In the genomic region with DNA sequence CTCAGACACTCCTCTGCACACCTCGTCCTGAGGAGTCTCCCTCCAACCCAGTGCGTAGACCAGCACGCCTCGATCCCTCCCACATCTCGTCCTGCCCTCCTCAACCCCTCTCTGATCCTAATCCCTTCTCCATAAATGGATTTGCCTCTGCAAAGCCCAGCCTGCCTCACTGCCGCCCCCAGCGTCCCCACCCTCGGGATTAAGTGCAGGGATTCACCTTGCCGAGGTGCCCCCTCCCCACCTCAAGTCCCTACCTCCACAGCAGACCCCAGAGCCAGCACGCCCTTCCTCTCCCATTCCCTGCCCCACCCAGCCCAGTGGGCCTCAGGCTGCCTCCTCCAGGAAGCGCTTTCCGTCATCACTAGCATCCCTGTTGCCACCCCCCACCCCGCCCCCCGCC, we compare ENCODE assay signal across 9 cellular contexts. TPM values are rescaled to one million over a fixed set of nuclear protein-coding genes. Genes with fewer than 3 reads are reported as not detected.
DNase-seq lines count a peak whose midpoint lies in the region; ATAC-seq and TF ChIP-seq lines count a peak whose summit lies in the region.
"Had no signal": no experiment of that assay in that cellular context is flagged by ENCODE, and none has a peak within 500 bp of the region (broad histone marks: within the 10 kb centered on the region; RNA-seq: fewer than 3 reads in every experiment).

No MANE protein-coding gene starts in this region.

- H3K27ac ChIP-seq in A673 (ENCODE audit: low read depth, low read length, poor library complexity, severe bottlenecking): peak overlapping the region; percentile 49
- peak overlapping the region; percentile 72 for H3K27ac ChIP-seq in fibroblast of lung (ENCODE audit: insufficient read depth, low read length)

- H3K79me2 ChIP-seq in Loucy (ENCODE audit: insufficient read depth, low read length) (peaks cover 78% of the 10 kb centered on the region), fibroblast of lung (ENCODE audit: control insufficient read depth, insufficient read depth, low read length) (peaks cover 79% of the 10 kb centered on the region)

- POLR2A ChIA-PET in A673 (lab: Charles Lee; ENCODE audit: low non-redundant PET): no interaction called here

- peaks cover 67% of the 10 kb centered on the region for H3K4me1 ChIP-seq in A673 (ENCODE audit: insufficient read depth, low read length, poor library complexity, severe bottlenecking)
- peaks cover 30% of the 10 kb centered on the region for H3K4me1 ChIP-seq in Loucy (ENCODE audit: insufficient read depth, low read length, poor library complexity, severe bottlenecking)
- H3K4me1 ChIP-seq in fibroblast of lung (ENCODE audit: control insufficient read depth, extremely low read depth, insufficient read depth, low read length): peaks cover 42% of the 10 kb centered on the region

- H3K9me3 ChIP-seq in A673 (ENCODE audit: low read depth, low read length, poor library complexity, severe bottlenecking) (no peaks in the 10 kb centered on the region), Loucy (ENCODE audit: insufficient read depth, low read depth, low read length) (no peaks in the 10 kb centered on the region), fibroblast of lung (ENCODE audit: control insufficient read depth, insufficient read depth, low read depth, low read length) (no peaks in the 10 kb centered on the region)
- H3K9me3 ChIP-seq: gastrocnemius medialis had no signal

- TF ChIP-seq CTCF in A673 (conservative IDR thresholded peaks at IDR 0.05; ENCODE audit: low read depth, low read length) (no peak), Loucy (conservative IDR thresholded peaks at IDR 0.05; ENCODE audit: low read length) (no peak), fibroblast of lung (conservative IDR thresholded peaks at IDR 0.05 in 1 of 2, IDR thresholded peaks at IDR 0.05 in 1 of 2; ENCODE audit: low read depth in 1 of 2, low read length in 2 of 2) (no peak)

- H3K9me2 ChIP-seq in Loucy (replicated peaks; ENCODE audit: low read depth, low read length): no peaks in the 10 kb centered on the region

- no peaks in the 10 kb centered on the region for H3F3A ChIP-seq in Loucy (ENCODE audit: low read depth)

- ATAC-seq in sciatic nerve: no peak
- ATAC-seq: gastrocnemius medialis had no signal

- H4K20me1 ChIP-seq in Loucy (ENCODE audit: insufficient read depth, low read length, poor library complexity, severe bottlenecking): peaks cover 62% of the 10 kb centered on the region
- H4K20me1 ChIP-seq in fibroblast of lung (ENCODE audit: control insufficient read depth, extremely low read depth, insufficient read depth, low read length): no peaks in the 10 kb centered on the region

- CTCF ChIA-PET in A673 (lab: Charles Lee): no interaction called here

- no peaks in the 10 kb centered on the region for H3K36me3 ChIP-seq in A673 (ENCODE audit: insufficient read depth, low read length, poor library complexity, severe bottlenecking)
- H3K36me3 ChIP-seq in Loucy (ENCODE audit: insufficient read depth, low read length): no peaks in the 10 kb centered on the region
- H3K36me3 ChIP-seq in fibroblast of lung (ENCODE audit: control insufficient read depth, insufficient read depth, low read length): no peaks in the 10 kb centered on the region
- H3K36me3 ChIP-seq: gastrocnemius medialis had no signal

- BruUV-seq in A673 (replicated peaks; lab: Mats Ljungman, UMichigan): no TSS peak

- H3K4me2 ChIP-seq in Loucy (ENCODE audit: low read depth, low read length, poor library complexity, severe bottlenecking): peak overlapping the region; percentile 81
- peak overlapping the region; percentile 23 for H3K4me2 ChIP-seq in fibroblast of lung (ENCODE audit: extremely low read depth, insufficient read depth, low read length)

- H3K9ac ChIP-seq in Loucy (ENCODE audit: low read depth, low read length, poor library complexity, severe bottlenecking): no peak overlapping the region
- H3K9ac ChIP-seq in fibroblast of lung (ENCODE audit: insufficient read depth, low read length): peak overlapping the region; percentile 46

- H2AFZ ChIP-seq in Loucy (ENCODE audit: low read length) (no peak overlapping the region), fibroblast of lung (ENCODE audit: low read length) (no peak overlapping the region)

- no peak overlapping the region for H3K4me3 ChIP-seq in A673 (ENCODE audit: low read depth, low read length, poor library complexity, severe bottlenecking)
- H3K4me3 ChIP-seq in Loucy (ENCODE audit: low read length, poor library complexity, severe bottlenecking): no peak overlapping the region
- H3K4me3 ChIP-seq in fibroblast of lung (replicated peaks in 1 of 4; ENCODE audit: control extremely low read depth in 1 of 4, insufficient read depth in 1 of 4, low read depth in 3 of 4, low read length in 4 of 4): peak overlapping the region in 1 of 4 experiments; percentile 83
- H3K4me3 ChIP-seq: gastrocnemius medialis had no signal

- H3K27me3 ChIP-seq in A673 (replicated peaks; ENCODE audit: insufficient read depth, low read depth, low read length, poor library complexity): no peaks in the 10 kb centered on the region
- H3K27me3 ChIP-seq in Loucy (ENCODE audit: insufficient read depth, low read length, poor library complexity, severe bottlenecking): no peaks in the 10 kb centered on the region
- no peaks in the 10 kb centered on the region for H3K27me3 ChIP-seq in fibroblast of lung (ENCODE audit: control insufficient read depth, insufficient read depth, low read length)

- DNase-seq in A673 (ENCODE audit: low spot score) (no peak), fibroblast of lung (ENCODE audit: low read depth in 2 of 2) (no peak), SIG-M5 (lab: John Stamatoyannopoulos, UW) (no peak), sciatic nerve (ENCODE audit: low spot score) (no peak), LoVo (ENCODE audit: low spot score) (no peak)
- DNase-seq: DMS79 treated with DMSO at 0.1 percent for 48 hours, gastrocnemius medialis, NCI-H1694 treated with DMSO at 0.1 percent for 48 hours had no signal

- intact Hi-C loops in A673 (cut with micrococcal nuclease; ENCODE audit: unreplicated experiment): loop anchor here (5.0 kb wide), 1 partner anchor 592 kb away; the partner anchor contains the start of gene CIRBP
- intact Hi-C loops in sciatic nerve (cut with DNase I): no loop called here

RNA-seq across cellular contexts. Expression of gene KLF16, which starts 4.1 kb away (rescaled TPM):
- total RNA-seq in A673 (2021): 46.8 and 49.1 TPM in 2 replicates
- 3.9 and 6.9 TPM in 2 replicates for total RNA-seq in fibroblast of lung
- 4.2 and 5.0 TPM in 2 replicates for polyA plus RNA-seq in fibroblast of lung
- polyA plus RNA-seq in fibroblast of lung (2012): 12.9 and 21.2 TPM in 2 replicates
- polyA minus RNA-seq in fibroblast of lung (ENCODE audit: low replicate concordance): 5.8 and 6.4 TPM in 2 replicates
- total RNA-seq in sciatic nerve: 20.2 TPM

RNA-seq across cellular contexts. Expression of gene REXO1, which starts 11.0 kb away (rescaled TPM):
- total RNA-seq in A673 (2021): 50.6 and 53.0 TPM in 2 replicates
- 4.1 and 6.8 TPM in 2 replicates for total RNA-seq in fibroblast of lung
- polyA plus RNA-seq in fibroblast of lung: 6.1 and 12.0 TPM in 2 replicates
- polyA plus RNA-seq in fibroblast of lung (2012): 12.0 and 20.9 TPM in 2 replicates
- 39.0 and 40.1 TPM in 2 replicates for polyA minus RNA-seq in fibroblast of lung (ENCODE audit: low replicate concordance)
- 34.2 TPM for total RNA-seq in sciatic nerve

RNA-seq across cellular contexts. Expression of gene ABHD17A, which starts 26.0 kb away (rescaled TPM):
- total RNA-seq in A673 (2021) (56.9 and 60.0 TPM in 2 replicates), fibroblast of lung (59.1 and 74.5 TPM in 2 replicates), sciatic nerve (78.9 TPM)
- polyA plus RNA-seq in fibroblast of lung: 23.0 and 25.8 TPM in 2 replicates
- polyA plus RNA-seq in fibroblast of lung (2012): 38.3 and 53.8 TPM in 2 replicates
- 18.9 and 29.3 TPM in 2 replicates for polyA minus RNA-seq in fibroblast of lung (ENCODE audit: low replicate concordance)

RNA-seq across cellular contexts. Expression of gene ADAT3, which starts 45.9 kb away (rescaled TPM):
- 14.1 and 18.0 TPM in 2 replicates for total RNA-seq in A673 (2021)
- 1.5 and 1.7 TPM in 2 replicates for total RNA-seq in fibroblast of lung
- polyA plus RNA-seq in fibroblast of lung: 0.42 and 0.61 TPM in 2 replicates
- 1.6 and 3.8 TPM in 2 replicates for polyA plus RNA-seq in fibroblast of lung (2012)
- polyA minus RNA-seq in fibroblast of lung (ENCODE audit: low replicate concordance): 0.33 and 1.5 TPM in 2 replicates
- total RNA-seq in sciatic nerve: 4.3 TPM

RNA-seq across cellular contexts. Expression of gene SCAMP4, which starts 45.9 kb away (rescaled TPM):
- 88.4 and 98.8 TPM in 2 replicates for total RNA-seq in A673 (2021)
- total RNA-seq in fibroblast of lung: 22.1 and 29.7 TPM in 2 replicates
- 16.9 and 21.2 TPM in 2 replicates for polyA plus RNA-seq in fibroblast of lung
- polyA plus RNA-seq in fibroblast of lung (2012): 45.1 and 47.0 TPM in 2 replicates
- polyA minus RNA-seq in fibroblast of lung (ENCODE audit: low replicate concordance): 50.1 and 59.3 TPM in 2 replicates
- 53.5 TPM for total RNA-seq in sciatic nerve
